ENCODE assay signal across 1 cellular context in the genomic region with DNA sequence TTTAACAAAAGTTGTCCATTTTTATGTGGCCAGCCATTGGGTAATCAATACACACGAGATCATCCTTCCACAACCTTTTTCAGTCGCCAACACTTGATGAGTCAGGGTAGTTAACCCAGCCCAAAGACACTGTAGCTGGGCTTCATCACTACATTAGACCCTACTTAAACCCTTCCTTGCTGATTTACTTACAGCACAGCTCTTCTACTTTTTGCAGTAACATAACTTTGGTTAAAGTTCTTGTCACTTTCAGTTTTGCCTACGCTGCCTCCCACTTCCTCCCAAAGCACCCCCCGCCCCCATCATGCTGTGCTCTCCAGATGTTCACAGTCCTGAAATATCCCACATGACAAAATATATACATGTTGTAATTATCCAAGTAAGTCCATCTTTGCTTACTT.
A peak's percentile ranks its signal among the peaks of the same experiment; 100 is the strongest.
TF ChIP-seq lines count a peak whose summit lies in the region.

No MANE protein-coding gene starts in this region.

TF ChIP-seq in GM12878, 131 proteins besides CTCF, POLR2A, EP300 and RAD21 (continued from another document):
- peak; percentile 30; the same call in 1 of the 2 replicates for TF ChIP-seq MTA2 (IDR thresholded peaks at IDR 0.05; ENCODE audit: low read depth)
- TF ChIP-seq, protein P1, sequence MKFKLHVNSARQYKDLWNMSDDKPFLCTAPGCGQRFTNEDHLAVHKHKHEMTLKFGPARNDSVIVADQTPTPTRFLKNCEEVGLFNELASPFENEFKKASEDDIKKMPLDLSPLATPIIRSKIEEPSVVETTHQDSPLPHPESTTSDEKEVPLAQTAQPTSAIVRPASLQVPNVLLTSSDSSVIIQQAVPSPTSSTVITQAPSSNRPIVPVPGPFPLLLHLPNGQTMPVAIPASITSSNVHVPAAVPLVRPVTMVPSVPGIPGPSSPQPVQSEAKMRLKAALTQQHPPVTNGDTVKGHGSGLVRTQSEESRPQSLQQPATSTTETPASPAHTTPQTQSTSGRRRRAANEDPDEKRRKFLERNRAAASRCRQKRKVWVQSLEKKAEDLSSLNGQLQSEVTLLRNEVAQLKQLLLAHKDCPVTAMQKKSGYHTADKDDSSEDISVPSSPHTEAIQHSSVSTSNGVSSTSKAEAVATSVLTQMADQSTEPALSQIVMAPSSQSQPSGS (IDR thresholded peaks at IDR 0.05; ENCODE audit: low read length), result no peak
- no peak for TF ChIP-seq SMAD1 (IDR thresholded peaks at IDR 0.05; ENCODE audit: low read depth, partially characterized antibody)
- TF ChIP-seq KLF5 (IDR thresholded peaks at IDR 0.05; ENCODE audit: partially characterized antibody), result no peak
- TF ChIP-seq TARDBP (IDR thresholded peaks at IDR 0.05; ENCODE audit: borderline replicate concordance), result no peak
- TF ChIP-seq LARP7 (IDR thresholded peaks at IDR 0.05), result no peak
- TF ChIP-seq ZBTB33 (IDR thresholded peaks at IDR 0.05), result no peak
- TF ChIP-seq BHLHE40 (IDR thresholded peaks at IDR 0.05; ENCODE audit: borderline replicate concordance in 1 of 2, low read depth in 2 of 2, low read length in 1 of 2), result 0 out of 4 replicates have a peak, but pooled peaks of 1 of the 2 experiments have one; percentile 3
- TF ChIP-seq, protein P2, sequence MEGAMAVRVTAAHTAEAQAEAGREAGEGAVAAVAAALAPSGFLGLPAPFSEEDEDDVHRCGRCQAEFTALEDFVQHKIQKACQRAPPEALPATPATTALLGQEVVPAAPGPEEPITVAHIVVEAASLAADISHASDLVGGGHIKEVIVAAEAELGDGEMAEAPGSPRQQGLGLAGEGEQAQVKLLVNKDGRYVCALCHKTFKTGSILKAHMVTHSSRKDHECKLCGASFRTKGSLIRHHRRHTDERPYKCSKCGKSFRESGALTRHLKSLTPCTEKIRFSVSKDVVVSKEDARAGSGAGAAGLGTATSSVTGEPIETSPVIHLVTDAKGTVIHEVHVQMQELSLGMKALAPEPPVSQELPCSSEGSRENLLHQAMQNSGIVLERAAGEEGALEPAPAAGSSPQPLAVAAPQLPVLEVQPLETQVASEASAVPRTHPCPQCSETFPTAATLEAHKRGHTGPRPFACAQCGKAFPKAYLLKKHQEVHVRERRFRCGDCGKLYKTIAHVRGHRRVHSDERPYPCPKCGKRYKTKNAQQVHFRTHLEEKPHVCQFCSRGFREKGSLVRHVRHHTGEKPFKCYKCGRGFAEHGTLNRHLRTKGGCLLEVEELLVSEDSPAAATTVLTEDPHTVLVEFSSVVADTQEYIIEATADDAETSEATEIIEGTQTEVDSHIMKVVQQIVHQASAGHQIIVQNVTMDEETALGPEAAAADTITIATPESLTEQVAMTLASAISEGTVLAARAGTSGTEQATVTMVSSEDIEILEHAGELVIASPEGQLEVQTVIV (IDR thresholded peaks at IDR 0.05; ENCODE audit: borderline replicate concordance, partially characterized antibody), result no peak
- TF ChIP-seq MEF2A (IDR thresholded peaks at IDR 0.05; ENCODE audit: insufficient read depth, low read depth, low read length), result 0 out of 2 replicates have a peak, but pooled peaks have one; percentile 16
- TF ChIP-seq DPF2 (IDR thresholded peaks at IDR 0.05), result no peak
- TF ChIP-seq ZNF592 (IDR thresholded peaks at IDR 0.05), result no peak
- no peak for TF ChIP-seq KAT2A (conservative IDR thresholded peaks at IDR 0.05; ENCODE audit: control insufficient read depth, low read depth, low read length)
- TF ChIP-seq, protein P3, sequence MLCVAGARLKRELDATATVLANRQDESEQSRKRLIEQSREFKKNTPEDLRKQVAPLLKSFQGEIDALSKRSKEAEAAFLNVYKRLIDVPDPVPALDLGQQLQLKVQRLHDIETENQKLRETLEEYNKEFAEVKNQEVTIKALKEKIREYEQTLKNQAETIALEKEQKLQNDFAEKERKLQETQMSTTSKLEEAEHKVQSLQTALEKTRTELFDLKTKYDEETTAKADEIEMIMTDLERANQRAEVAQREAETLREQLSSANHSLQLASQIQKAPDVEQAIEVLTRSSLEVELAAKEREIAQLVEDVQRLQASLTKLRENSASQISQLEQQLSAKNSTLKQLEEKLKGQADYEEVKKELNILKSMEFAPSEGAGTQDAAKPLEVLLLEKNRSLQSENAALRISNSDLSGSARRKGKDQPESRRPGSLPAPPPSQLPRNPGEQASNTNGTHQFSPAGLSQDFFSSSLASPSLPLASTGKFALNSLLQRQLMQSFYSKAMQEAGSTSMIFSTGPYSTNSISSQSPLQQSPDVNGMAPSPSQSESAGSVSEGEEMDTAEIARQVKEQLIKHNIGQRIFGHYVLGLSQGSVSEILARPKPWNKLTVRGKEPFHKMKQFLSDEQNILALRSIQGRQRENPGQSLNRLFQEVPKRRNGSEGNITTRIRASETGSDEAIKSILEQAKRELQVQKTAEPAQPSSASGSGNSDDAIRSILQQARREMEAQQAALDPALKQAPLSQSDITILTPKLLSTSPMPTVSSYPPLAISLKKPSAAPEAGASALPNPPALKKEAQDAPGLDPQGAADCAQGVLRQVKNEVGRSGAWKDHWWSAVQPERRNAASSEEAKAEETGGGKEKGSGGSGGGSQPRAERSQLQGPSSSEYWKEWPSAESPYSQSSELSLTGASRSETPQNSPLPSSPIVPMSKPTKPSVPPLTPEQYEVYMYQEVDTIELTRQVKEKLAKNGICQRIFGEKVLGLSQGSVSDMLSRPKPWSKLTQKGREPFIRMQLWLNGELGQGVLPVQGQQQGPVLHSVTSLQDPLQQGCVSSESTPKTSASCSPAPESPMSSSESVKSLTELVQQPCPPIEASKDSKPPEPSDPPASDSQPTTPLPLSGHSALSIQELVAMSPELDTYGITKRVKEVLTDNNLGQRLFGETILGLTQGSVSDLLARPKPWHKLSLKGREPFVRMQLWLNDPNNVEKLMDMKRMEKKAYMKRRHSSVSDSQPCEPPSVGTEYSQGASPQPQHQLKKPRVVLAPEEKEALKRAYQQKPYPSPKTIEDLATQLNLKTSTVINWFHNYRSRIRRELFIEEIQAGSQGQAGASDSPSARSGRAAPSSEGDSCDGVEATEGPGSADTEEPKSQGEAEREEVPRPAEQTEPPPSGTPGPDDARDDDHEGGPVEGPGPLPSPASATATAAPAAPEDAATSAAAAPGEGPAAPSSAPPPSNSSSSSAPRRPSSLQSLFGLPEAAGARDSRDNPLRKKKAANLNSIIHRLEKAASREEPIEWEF (IDR thresholded peaks at IDR 0.05; ENCODE audit: insufficient replicate concordance, low read depth, low read length), result no peak
- TF ChIP-seq, protein P4, sequence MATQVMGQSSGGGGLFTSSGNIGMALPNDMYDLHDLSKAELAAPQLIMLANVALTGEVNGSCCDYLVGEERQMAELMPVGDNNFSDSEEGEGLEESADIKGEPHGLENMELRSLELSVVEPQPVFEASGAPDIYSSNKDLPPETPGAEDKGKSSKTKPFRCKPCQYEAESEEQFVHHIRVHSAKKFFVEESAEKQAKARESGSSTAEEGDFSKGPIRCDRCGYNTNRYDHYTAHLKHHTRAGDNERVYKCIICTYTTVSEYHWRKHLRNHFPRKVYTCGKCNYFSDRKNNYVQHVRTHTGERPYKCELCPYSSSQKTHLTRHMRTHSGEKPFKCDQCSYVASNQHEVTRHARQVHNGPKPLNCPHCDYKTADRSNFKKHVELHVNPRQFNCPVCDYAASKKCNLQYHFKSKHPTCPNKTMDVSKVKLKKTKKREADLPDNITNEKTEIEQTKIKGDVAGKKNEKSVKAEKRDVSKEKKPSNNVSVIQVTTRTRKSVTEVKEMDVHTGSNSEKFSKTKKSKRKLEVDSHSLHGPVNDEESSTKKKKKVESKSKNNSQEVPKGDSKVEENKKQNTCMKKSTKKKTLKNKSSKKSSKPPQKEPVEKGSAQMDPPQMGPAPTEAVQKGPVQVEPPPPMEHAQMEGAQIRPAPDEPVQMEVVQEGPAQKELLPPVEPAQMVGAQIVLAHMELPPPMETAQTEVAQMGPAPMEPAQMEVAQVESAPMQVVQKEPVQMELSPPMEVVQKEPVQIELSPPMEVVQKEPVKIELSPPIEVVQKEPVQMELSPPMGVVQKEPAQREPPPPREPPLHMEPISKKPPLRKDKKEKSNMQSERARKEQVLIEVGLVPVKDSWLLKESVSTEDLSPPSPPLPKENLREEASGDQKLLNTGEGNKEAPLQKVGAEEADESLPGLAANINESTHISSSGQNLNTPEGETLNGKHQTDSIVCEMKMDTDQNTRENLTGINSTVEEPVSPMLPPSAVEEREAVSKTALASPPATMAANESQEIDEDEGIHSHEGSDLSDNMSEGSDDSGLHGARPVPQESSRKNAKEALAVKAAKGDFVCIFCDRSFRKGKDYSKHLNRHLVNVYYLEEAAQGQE (IDR thresholded peaks at IDR 0.05; ENCODE audit: low read depth, low read length), result peak; percentile 73; the same call in 1 of the 2 replicates
- no peak for TF ChIP-seq STAT3 (IDR thresholded peaks at IDR 0.05; ENCODE audit: low read depth, low read length)
- TF ChIP-seq, protein P5, sequence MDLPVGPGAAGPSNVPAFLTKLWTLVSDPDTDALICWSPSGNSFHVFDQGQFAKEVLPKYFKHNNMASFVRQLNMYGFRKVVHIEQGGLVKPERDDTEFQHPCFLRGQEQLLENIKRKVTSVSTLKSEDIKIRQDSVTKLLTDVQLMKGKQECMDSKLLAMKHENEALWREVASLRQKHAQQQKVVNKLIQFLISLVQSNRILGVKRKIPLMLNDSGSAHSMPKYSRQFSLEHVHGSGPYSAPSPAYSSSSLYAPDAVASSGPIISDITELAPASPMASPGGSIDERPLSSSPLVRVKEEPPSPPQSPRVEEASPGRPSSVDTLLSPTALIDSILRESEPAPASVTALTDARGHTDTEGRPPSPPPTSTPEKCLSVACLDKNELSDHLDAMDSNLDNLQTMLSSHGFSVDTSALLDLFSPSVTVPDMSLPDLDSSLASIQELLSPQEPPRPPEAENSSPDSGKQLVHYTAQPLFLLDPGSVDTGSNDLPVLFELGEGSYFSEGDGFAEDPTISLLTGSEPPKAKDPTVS (IDR thresholded peaks at IDR 0.05; ENCODE audit: low read depth, low read length), result no peak
- no peak for TF ChIP-seq SIN3A (IDR thresholded peaks at IDR 0.05; ENCODE audit: low read depth, low read length)
- no peak for TF ChIP-seq PAX8 (IDR thresholded peaks at IDR 0.05)
- TF ChIP-seq SPI1 (IDR thresholded peaks at IDR 0.05; ENCODE audit: borderline replicate concordance, insufficient read depth, low read depth, low read length), result peak; percentile 85
- no peak for TF ChIP-seq HDGF (IDR thresholded peaks at IDR 0.05)
- no peak for TF ChIP-seq NFIC (IDR thresholded peaks at IDR 0.05; ENCODE audit: low read depth, low read length)
- no peak for TF ChIP-seq RAD51 (IDR thresholded peaks at IDR 0.05)
- TF ChIP-seq POLR2AphosphoS2 (IDR thresholded peaks at IDR 0.05; ENCODE audit: low read depth, low read length), result no peak
